Comparison of ENCODE assay signal across 10 cellular contexts in the genomic region with DNA sequence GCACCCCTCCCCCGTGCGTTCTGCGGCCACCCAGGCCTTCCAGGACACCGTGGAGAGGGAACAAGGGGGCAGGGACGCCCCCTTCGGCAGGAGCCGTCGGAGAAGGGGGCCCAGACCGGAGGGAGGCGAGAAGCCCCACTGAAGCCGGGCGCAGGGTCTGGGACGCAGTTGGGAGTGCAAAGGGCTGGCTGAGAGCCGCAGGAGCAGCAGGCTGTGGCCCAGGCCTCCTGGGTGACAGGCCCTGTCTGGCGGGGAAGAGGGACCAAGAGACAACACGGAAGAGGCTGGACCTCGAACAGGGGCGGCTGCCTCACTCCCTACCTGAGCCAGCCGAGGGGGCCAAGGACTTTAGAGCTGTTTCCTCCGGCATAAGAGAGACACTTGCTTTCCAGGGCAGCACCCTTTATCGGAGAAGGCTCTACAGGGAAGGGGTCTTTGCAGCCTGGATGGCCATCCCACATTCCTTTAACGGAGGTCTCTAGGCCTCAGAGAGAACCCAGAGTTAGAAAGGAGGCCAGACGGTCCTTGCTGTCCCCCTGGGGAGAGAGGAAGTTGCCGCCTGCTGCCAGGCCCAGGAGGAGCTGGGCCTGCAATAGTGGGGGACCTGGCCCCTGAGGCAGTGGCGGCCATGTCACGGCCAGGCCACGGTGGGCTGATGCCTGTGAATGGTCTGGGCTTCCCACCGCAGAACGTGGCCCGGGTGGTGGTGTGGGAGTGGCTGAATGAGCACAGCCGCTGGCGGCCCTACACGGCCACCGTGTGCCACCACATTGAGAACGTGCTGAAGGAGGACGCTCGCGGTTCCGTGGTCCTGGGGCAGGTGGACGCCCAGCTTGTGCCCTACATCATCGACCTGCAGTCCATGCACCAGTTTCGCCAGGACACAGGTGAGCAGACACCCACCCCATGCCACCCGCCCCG. TPM values are rescaled to one million over a fixed set of nuclear protein-coding genes. Genes with fewer than 3 reads are reported as not detected.
A peak's percentile ranks its signal among the peaks of the same experiment; 100 is the strongest.
DNase-seq lines count a peak whose midpoint lies in the region; ATAC-seq and TF ChIP-seq lines count a peak whose summit lies in the region.
"Had no signal": no experiment of that assay in that cellular context is flagged by ENCODE, and none has a peak within 500 bp of the region (broad histone marks: within the 10 kb centered on the region; RNA-seq: fewer than 3 reads in every experiment).

No MANE protein-coding gene starts in this region.

- H3K9me3 Mint-ChIP-seq in activated CD8-positive, alpha-beta T cell treated with anti-CD3 and anti-CD28 coated beads for 36 hours: no peaks in the 10 kb centered on the region
- no peaks in the 10 kb centered on the region for H3K9me3 Mint-ChIP-seq in activated CD8-positive, alpha-beta T cell treated with anti-CD3 and anti-CD28 coated beads, Interleukin-2, amount 10 ng/mL, durations not matched to agents 7 days and 5 days (ENCODE audit: insufficient read depth)
- no peaks in the 10 kb centered on the region for H3K9me3 Mint-ChIP-seq in activated naive CD4-positive, alpha-beta T cell treated with anti-CD3 and anti-CD28 coated beads, Interleukin-2, amount 50 U/mL, for 24 hours
- no peaks in the 10 kb centered on the region for H3K9me3 Mint-ChIP-seq in stimulated activated naive B cell treated with anti-CD40 and anti-IgM and Interleukin-4, amounts not matched to agents 10 μg/mL and 1 μg/mL and 100 μg/mL, for 72 hours
- H3K9me3 Mint-ChIP-seq in activated CD8-positive, alpha-beta memory T cell treated with anti-CD3 and anti-CD28 coated beads, Interleukin-2, amount 10 ng/mL, durations not matched to agents 7 days and 5 days (ENCODE audit: low read depth): no peaks in the 10 kb centered on the region
- H3K9me3 Mint-ChIP-seq in activated T-helper 1 cell treated with anti-CD3 and anti-CD28 coated beads, Interleukin-12 subunit alpha, Interleukin-12 subunit beta, Interleukin-2, Interleukin-4 antibody, amounts not matched to agents 30 ng/mL and 10 ng/mL and 1 ng/mL, durations not matched to agents 14 hours and 24 hours and 36 hours: no peaks in the 10 kb centered on the region

- CTCF ChIA-PET in activated CD8-positive, alpha-beta T cell treated with anti-CD3 and anti-CD28 coated beads for 36 hours (lab: Charles Lee): interaction anchor here (0.9 to 1.2 kb wide), 3 partner anchors 9 to 41 kb away, joined by 3 to 6 read pairs (median 5); no protein-coding TSS in a partner anchor
- CTCF ChIA-PET in activated CD8-positive, alpha-beta T cell treated with anti-CD3 and anti-CD28 coated beads, Interleukin-2, amount 10 ng/mL, durations not matched to agents 7 days and 5 days (lab: Charles Lee): interaction anchor here (1.3 kb wide), 1 partner anchor 40 kb away, joined by 3 read pairs; no protein-coding TSS in a partner anchor
- CTCF ChIA-PET in activated CD8-positive, alpha-beta memory T cell treated with anti-CD3 and anti-CD28 coated beads, Interleukin-2, amount 10 ng/mL, durations not matched to agents 7 days and 5 days (lab: Charles Lee): interaction anchor here (1.6 kb wide), 1 partner anchor 9 kb away, joined by 6 read pairs; no protein-coding TSS in a partner anchor

- peaks cover 1% of the 10 kb centered on the region for H3K27me3 Mint-ChIP-seq in activated CD8-positive, alpha-beta T cell treated with anti-CD3 and anti-CD28 coated beads for 36 hours
- peaks cover 23% of the 10 kb centered on the region for H3K27me3 Mint-ChIP-seq in activated CD8-positive, alpha-beta T cell treated with anti-CD3 and anti-CD28 coated beads, Interleukin-2, amount 10 ng/mL, durations not matched to agents 7 days and 5 days (ENCODE audit: low read depth)
- no peaks in the 10 kb centered on the region for H3K27me3 Mint-ChIP-seq in activated naive CD4-positive, alpha-beta T cell treated with anti-CD3 and anti-CD28 coated beads, Interleukin-2, amount 50 U/mL, for 24 hours
- no peaks in the 10 kb centered on the region for H3K27me3 Mint-ChIP-seq in stimulated activated naive B cell treated with anti-CD40 and anti-IgM and Interleukin-4, amounts not matched to agents 10 μg/mL and 1 μg/mL and 100 μg/mL, for 72 hours
- peaks cover 22% of the 10 kb centered on the region for H3K27me3 Mint-ChIP-seq in activated CD8-positive, alpha-beta memory T cell treated with anti-CD3 and anti-CD28 coated beads, Interleukin-2, amount 10 ng/mL, durations not matched to agents 7 days and 5 days
- peaks cover 22% of the 10 kb centered on the region for H3K27me3 Mint-ChIP-seq in activated T-helper 1 cell treated with anti-CD3 and anti-CD28 coated beads, Interleukin-12 subunit alpha, Interleukin-12 subunit beta, Interleukin-2, Interleukin-4 antibody, amounts not matched to agents 30 ng/mL and 10 ng/mL and 1 ng/mL, durations not matched to agents 14 hours and 24 hours and 36 hours (ENCODE audit: insufficient read depth)

- no peak for DNase-seq in activated CD8-positive, alpha-beta T cell treated with anti-CD3 and anti-CD28 coated beads for 36 hours
- no peak for DNase-seq in activated CD8-positive, alpha-beta T cell treated with anti-CD3 and anti-CD28 coated beads, Interleukin-2, amount 10 ng/mL, durations not matched to agents 7 days and 5 days
- peak; percentile 43 for DNase-seq in iPS-NIHi11 (ENCODE audit: low spot score)
- DNase-seq in stimulated activated naive B cell treated with anti-CD40 and anti-IgM and Interleukin-4, amounts not matched to agents 10 μg/mL and 1 μg/mL and 100 μg/mL, for 72 hours: no peak
- no peak for DNase-seq in activated CD8-positive, alpha-beta memory T cell treated with anti-CD3 and anti-CD28 coated beads, Interleukin-2, amount 10 ng/mL, durations not matched to agents 7 days and 5 days
- no peak for DNase-seq in activated T-helper 1 cell treated with anti-CD3 and anti-CD28 coated beads, Interleukin-12 subunit alpha, Interleukin-12 subunit beta, Interleukin-2, Interleukin-4 antibody, amounts not matched to agents 30 ng/mL and 10 ng/mL and 1 ng/mL, durations not matched to agents 14 hours and 24 hours and 36 hours (ENCODE audit: low spot score)
- no peak for DNase-seq in foreskin fibroblast
- DNase-seq: NCI-H1930, T-helper 1 cell had no signal

- POLR2A ChIA-PET in activated CD8-positive, alpha-beta T cell treated with anti-CD3 and anti-CD28 coated beads for 36 hours (lab: Charles Lee): interaction anchor here (1.0 to 2.0 kb wide), 3 partner anchors 9 to 76 kb away, joined by 4 read pairs; no protein-coding TSS in a partner anchor
- POLR2A ChIA-PET in activated CD8-positive, alpha-beta T cell treated with anti-CD3 and anti-CD28 coated beads, Interleukin-2, amount 10 ng/mL, durations not matched to agents 7 days and 5 days (lab: Charles Lee): no interaction called here

- H3K4me3 Mint-ChIP-seq in activated CD8-positive, alpha-beta T cell treated with anti-CD3 and anti-CD28 coated beads for 36 hours: peak overlapping the region; percentile 39
- no peak overlapping the region for H3K4me3 Mint-ChIP-seq in activated CD8-positive, alpha-beta T cell treated with anti-CD3 and anti-CD28 coated beads, Interleukin-2, amount 10 ng/mL, durations not matched to agents 7 days and 5 days
- peak overlapping the region; percentile 66 for H3K4me3 Mint-ChIP-seq in activated naive CD4-positive, alpha-beta T cell treated with anti-CD3 and anti-CD28 coated beads, Interleukin-2, amount 50 U/mL, for 24 hours
- no peak overlapping the region for H3K4me3 Mint-ChIP-seq in stimulated activated naive B cell treated with anti-CD40 and anti-IgM and Interleukin-4, amounts not matched to agents 10 μg/mL and 1 μg/mL and 100 μg/mL, for 72 hours
- H3K4me3 Mint-ChIP-seq in activated CD8-positive, alpha-beta memory T cell treated with anti-CD3 and anti-CD28 coated beads, Interleukin-2, amount 10 ng/mL, durations not matched to agents 7 days and 5 days: no peak overlapping the region
- H3K4me3 Mint-ChIP-seq in activated T-helper 1 cell treated with anti-CD3 and anti-CD28 coated beads, Interleukin-12 subunit alpha, Interleukin-12 subunit beta, Interleukin-2, Interleukin-4 antibody, amounts not matched to agents 30 ng/mL and 10 ng/mL and 1 ng/mL, durations not matched to agents 14 hours and 24 hours and 36 hours: no peak overlapping the region

- no peak for TF ChIP-seq CTCF in activated CD8-positive, alpha-beta T cell treated with anti-CD3 and anti-CD28 coated beads for 36 hours (IDR thresholded peaks at IDR 0.05)
- no peak for TF ChIP-seq CTCF in foreskin fibroblast (IDR thresholded peaks at IDR 0.05; ENCODE audit: low read depth, low read length)

- ATAC-seq in activated CD8-positive, alpha-beta T cell treated with anti-CD3 and anti-CD28 coated beads for 36 hours: no peak
- ATAC-seq in activated CD8-positive, alpha-beta T cell treated with anti-CD3 and anti-CD28 coated beads, Interleukin-2, amount 10 ng/mL, durations not matched to agents 7 days and 5 days: no peak
- no peak for ATAC-seq in stimulated activated naive B cell treated with anti-CD40 and anti-IgM and Interleukin-4, amounts not matched to agents 10 μg/mL and 1 μg/mL and 100 μg/mL, for 72 hours (replicated peaks)
- no peak for ATAC-seq in activated CD8-positive, alpha-beta memory T cell treated with anti-CD3 and anti-CD28 coated beads, Interleukin-2, amount 10 ng/mL, durations not matched to agents 7 days and 5 days

- peaks cover 4% of the 10 kb centered on the region for H3K4me1 Mint-ChIP-seq in activated CD8-positive, alpha-beta T cell treated with anti-CD3 and anti-CD28 coated beads for 36 hours (ENCODE audit: low read depth)
- H3K4me1 Mint-ChIP-seq in activated CD8-positive, alpha-beta T cell treated with anti-CD3 and anti-CD28 coated beads, Interleukin-2, amount 10 ng/mL, durations not matched to agents 7 days and 5 days (ENCODE audit: low read depth): no peaks in the 10 kb centered on the region
- H3K4me1 Mint-ChIP-seq in activated naive CD4-positive, alpha-beta T cell treated with anti-CD3 and anti-CD28 coated beads, Interleukin-2, amount 50 U/mL, for 24 hours: peaks cover 26% of the 10 kb centered on the region
- peaks cover 36 to 37% of the 10 kb centered on the region in 2 donors for H3K4me1 Mint-ChIP-seq in stimulated activated naive B cell treated with anti-CD40 and anti-IgM and Interleukin-4, amounts not matched to agents 10 μg/mL and 1 μg/mL and 100 μg/mL, for 72 hours
- no peaks in the 10 kb centered on the region for H3K4me1 Mint-ChIP-seq in activated CD8-positive, alpha-beta memory T cell treated with anti-CD3 and anti-CD28 coated beads, Interleukin-2, amount 10 ng/mL, durations not matched to agents 7 days and 5 days
- H3K4me1 Mint-ChIP-seq in activated T-helper 1 cell treated with anti-CD3 and anti-CD28 coated beads, Interleukin-12 subunit alpha, Interleukin-12 subunit beta, Interleukin-2, Interleukin-4 antibody, amounts not matched to agents 30 ng/mL and 10 ng/mL and 1 ng/mL, durations not matched to agents 14 hours and 24 hours and 36 hours (ENCODE audit: low read depth): no peaks in the 10 kb centered on the region

- H3K4me3 ChIP-seq in foreskin fibroblast (ENCODE audit: low read depth in 1 of 2, low read length in 2 of 2): no peak overlapping the region

- intact Hi-C loops in activated CD8-positive, alpha-beta T cell treated with anti-CD3 and anti-CD28 coated beads for 36 hours (cut with micrococcal nuclease): no loop called here
- intact Hi-C loops in activated T-helper 1 cell treated with anti-CD3 and anti-CD28 coated beads, Interleukin-12 subunit alpha, Interleukin-12 subunit beta, Interleukin-2, Interleukin-4 antibody, amounts not matched to agents 30 ng/mL and 10 ng/mL and 1 ng/mL, durations not matched to agents 14 hours and 24 hours and 36 hours (cut with micrococcal nuclease): no loop called here

- H3K27ac Mint-ChIP-seq in activated CD8-positive, alpha-beta T cell treated with anti-CD3 and anti-CD28 coated beads for 36 hours: no peak overlapping the region
- no peak overlapping the region for H3K27ac Mint-ChIP-seq in activated CD8-positive, alpha-beta T cell treated with anti-CD3 and anti-CD28 coated beads, Interleukin-2, amount 10 ng/mL, durations not matched to agents 7 days and 5 days
- H3K27ac Mint-ChIP-seq in activated naive CD4-positive, alpha-beta T cell treated with anti-CD3 and anti-CD28 coated beads, Interleukin-2, amount 50 U/mL, for 24 hours: peak overlapping the region; percentile 77
- H3K27ac Mint-ChIP-seq in stimulated activated naive B cell treated with anti-CD40 and anti-IgM and Interleukin-4, amounts not matched to agents 10 μg/mL and 1 μg/mL and 100 μg/mL, for 72 hours: peak overlapping the region; percentile 83
- H3K27ac Mint-ChIP-seq in activated CD8-positive, alpha-beta memory T cell treated with anti-CD3 and anti-CD28 coated beads, Interleukin-2, amount 10 ng/mL, durations not matched to agents 7 days and 5 days: no peak overlapping the region
- H3K27ac Mint-ChIP-seq in activated T-helper 1 cell treated with anti-CD3 and anti-CD28 coated beads, Interleukin-12 subunit alpha, Interleukin-12 subunit beta, Interleukin-2, Interleukin-4 antibody, amounts not matched to agents 30 ng/mL and 10 ng/mL and 1 ng/mL, durations not matched to agents 14 hours and 24 hours and 36 hours: no peak overlapping the region

- H3K36me3 Mint-ChIP-seq in activated CD8-positive, alpha-beta T cell treated with anti-CD3 and anti-CD28 coated beads for 36 hours (ENCODE audit: low read depth): no peaks in the 10 kb centered on the region
- no peaks in the 10 kb centered on the region for H3K36me3 Mint-ChIP-seq in activated CD8-positive, alpha-beta T cell treated with anti-CD3 and anti-CD28 coated beads, Interleukin-2, amount 10 ng/mL, durations not matched to agents 7 days and 5 days (ENCODE audit: low read depth)
- H3K36me3 Mint-ChIP-seq in activated naive CD4-positive, alpha-beta T cell treated with anti-CD3 and anti-CD28 coated beads, Interleukin-2, amount 50 U/mL, for 24 hours: no peaks in the 10 kb centered on the region
- peaks cover 2 to 14% of the 10 kb centered on the region in 2 donors for H3K36me3 Mint-ChIP-seq in stimulated activated naive B cell treated with anti-CD40 and anti-IgM and Interleukin-4, amounts not matched to agents 10 μg/mL and 1 μg/mL and 100 μg/mL, for 72 hours
- no peaks in the 10 kb centered on the region for H3K36me3 Mint-ChIP-seq in activated CD8-positive, alpha-beta memory T cell treated with anti-CD3 and anti-CD28 coated beads, Interleukin-2, amount 10 ng/mL, durations not matched to agents 7 days and 5 days
- H3K36me3 Mint-ChIP-seq in activated T-helper 1 cell treated with anti-CD3 and anti-CD28 coated beads, Interleukin-12 subunit alpha, Interleukin-12 subunit beta, Interleukin-2, Interleukin-4 antibody, amounts not matched to agents 30 ng/mL and 10 ng/mL and 1 ng/mL, durations not matched to agents 14 hours and 24 hours and 36 hours (ENCODE audit: low read depth): no peaks in the 10 kb centered on the region

RNA-seq across cellular contexts. Expression of gene DTX1, which starts 1.3 kb away (rescaled TPM):
- 1 to 10 TPM; 2.9 to 3.4 TPM for total RNA-seq in activated CD8-positive, alpha-beta T cell treated with anti-CD3 and anti-CD28 coated beads for 36 hours
- total RNA-seq in activated CD8-positive, alpha-beta T cell treated with anti-CD3 and anti-CD28 coated beads, Interleukin-2, amount 10 ng/mL, durations not matched to agents 7 days and 5 days: not detected
- under 1 TPM; 0.16 to 0.35 TPM for total RNA-seq in activated CD8-positive, alpha-beta memory T cell treated with anti-CD3 and anti-CD28 coated beads, Interleukin-2, amount 10 ng/mL, durations not matched to agents 7 days and 5 days
- total RNA-seq in activated T-helper 1 cell treated with anti-CD3 and anti-CD28 coated beads, Interleukin-12 subunit alpha, Interleukin-12 subunit beta, Interleukin-2, Interleukin-4 antibody, amounts not matched to agents 30 ng/mL and 10 ng/mL and 1 ng/mL, durations not matched to agents 14 hours and 24 hours and 36 hours: 0.29 TPM in 2 replicates

Comparison
In these comparisons a context has a peak if more than half of its experiments do, and no peak if none do; other contexts are left out.
1. H3K4me3 Mint-ChIP-seq: peak in activated CD8-positive, alpha-beta T cell treated with anti-CD3 and anti-CD28 coated beads for 36 hours (single experiment) and activated naive CD4-positive, alpha-beta T cell treated with anti-CD3 and anti-CD28 coated beads, Interleukin-2, amount 50 U/mL, for 24 hours (single experiment); none in activated CD8-positive, alpha-beta T cell treated with anti-CD3 and anti-CD28 coated beads, Interleukin-2, amount 10 ng/mL, durations not matched to agents 7 days and 5 days (single experiment), stimulated activated naive B cell treated with anti-CD40 and anti-IgM and Interleukin-4, amounts not matched to agents 10 μg/mL and 1 μg/mL and 100 μg/mL, for 72 hours (0 of 2), activated CD8-positive, alpha-beta memory T cell treated with anti-CD3 and anti-CD28 coated beads, Interleukin-2, amount 10 ng/mL, durations not matched to agents 7 days and 5 days (single experiment) and activated T-helper 1 cell treated with anti-CD3 and anti-CD28 coated beads, Interleukin-12 subunit alpha, Interleukin-12 subunit beta, Interleukin-2, Interleukin-4 antibody, amounts not matched to agents 30 ng/mL and 10 ng/mL and 1 ng/mL, durations not matched to agents 14 hours and 24 hours and 36 hours (single experiment).
2. H3K27ac Mint-ChIP-seq: peak in activated naive CD4-positive, alpha-beta T cell treated with anti-CD3 and anti-CD28 coated beads, Interleukin-2, amount 50 U/mL, for 24 hours (single experiment) and stimulated activated naive B cell treated with anti-CD40 and anti-IgM and Interleukin-4, amounts not matched to agents 10 μg/mL and 1 μg/mL and 100 μg/mL, for 72 hours (single experiment); none in activated CD8-positive, alpha-beta T cell treated with anti-CD3 and anti-CD28 coated beads for 36 hours (single experiment), activated CD8-positive, alpha-beta T cell treated with anti-CD3 and anti-CD28 coated beads, Interleukin-2, amount 10 ng/mL, durations not matched to agents 7 days and 5 days (single experiment), activated CD8-positive, alpha-beta memory T cell treated with anti-CD3 and anti-CD28 coated beads, Interleukin-2, amount 10 ng/mL, durations not matched to agents 7 days and 5 days (single experiment) and activated T-helper 1 cell treated with anti-CD3 and anti-CD28 coated beads, Interleukin-12 subunit alpha, Interleukin-12 subunit beta, Interleukin-2, Interleukin-4 antibody, amounts not matched to agents 30 ng/mL and 10 ng/mL and 1 ng/mL, durations not matched to agents 14 hours and 24 hours and 36 hours (single experiment).